ENCODE assay signal across 8 cellular contexts in genomic region chr19:8444677-8445487, GRCh38. TPM values are rescaled to one million over a fixed set of nuclear protein-coding genes. Genes with fewer than 3 reads are reported as not detected.
DNase-seq lines count a peak whose midpoint lies in the region; ATAC-seq and TF ChIP-seq lines count a peak whose summit lies in the region.

A gene with protein sequence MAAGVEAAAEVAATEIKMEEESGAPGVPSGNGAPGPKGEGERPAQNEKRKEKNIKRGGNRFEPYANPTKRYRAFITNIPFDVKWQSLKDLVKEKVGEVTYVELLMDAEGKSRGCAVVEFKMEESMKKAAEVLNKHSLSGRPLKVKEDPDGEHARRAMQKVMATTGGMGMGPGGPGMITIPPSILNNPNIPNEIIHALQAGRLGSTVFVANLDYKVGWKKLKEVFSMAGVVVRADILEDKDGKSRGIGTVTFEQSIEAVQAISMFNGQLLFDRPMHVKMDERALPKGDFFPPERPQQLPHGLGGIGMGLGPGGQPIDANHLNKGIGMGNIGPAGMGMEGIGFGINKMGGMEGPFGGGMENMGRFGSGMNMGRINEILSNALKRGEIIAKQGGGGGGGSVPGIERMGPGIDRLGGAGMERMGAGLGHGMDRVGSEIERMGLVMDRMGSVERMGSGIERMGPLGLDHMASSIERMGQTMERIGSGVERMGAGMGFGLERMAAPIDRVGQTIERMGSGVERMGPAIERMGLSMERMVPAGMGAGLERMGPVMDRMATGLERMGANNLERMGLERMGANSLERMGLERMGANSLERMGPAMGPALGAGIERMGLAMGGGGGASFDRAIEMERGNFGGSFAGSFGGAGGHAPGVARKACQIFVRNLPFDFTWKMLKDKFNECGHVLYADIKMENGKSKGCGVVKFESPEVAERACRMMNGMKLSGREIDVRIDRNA (plus strand): TSS chr19:8444975. CDS start chr19:8444999, 24 bp downstream.

- intact Hi-C loops in natural killer cell (cut with micrococcal nuclease): loop anchor here (1.0 to 10.0 kb wide), 3 partner anchors 32 to 60 kb away; partner anchors contain the start of genes MARCHF2, PRAM1 and RAB11B

- ATAC-seq in RWPE2 (ENCODE audit: low read depth) (peak; percentile 87), natural killer cell (peak; percentile 91 to 99 (median 95))

- no peaks in the 10 kb centered on the region for H3K27me3 ChIP-seq in RWPE2 (ENCODE audit: insufficient read depth, poor library complexity, severe bottlenecking)

- H3K9me3 Mint-ChIP-seq in natural killer cell: no peaks in the 10 kb centered on the region

- no peaks in the 10 kb centered on the region for H3K27me3 Mint-ChIP-seq in natural killer cell (ENCODE audit: low read depth in 2 of 2)

- peak within 1 kb of the TSS; percentile 94 to 100 for H3K27ac Mint-ChIP-seq in natural killer cell

- DNase-seq in EH (ENCODE audit: low read depth) (peak; percentile 97), H4 (ENCODE audit: low spot score) (peak; percentile 98), LoVo (ENCODE audit: low spot score) (peak; percentile 99), RWPE2 (ENCODE audit: low spot score) (peak; percentile 98), fibroblast of peridontal ligament (ENCODE audit: extremely low read depth) (peak; percentile 95), natural killer cell (peak; percentile 100)
- peak; percentile 100 for DNase-seq in activated T-helper 9 cell treated with anti-CD3 and anti-CD28 coated beads, Interleukin-2, amount 50 U/mL, for 16 hours (ENCODE audit: low read depth)
- DNase-seq in stimulated activated naive CD4-positive, alpha-beta T cell treated with Interleukin-2 at 50 U/mL for 16 hours (lab: John Stamatoyannopoulos, UW): peak; percentile 99

- peaks cover 20% of the 10 kb centered on the region for H3K4me1 ChIP-seq in RWPE2 (ENCODE audit: insufficient read depth, poor library complexity, severe bottlenecking)

- TF ChIP-seq CTCF in RWPE2 (IDR thresholded peaks at IDR 0.05; ENCODE audit: poor library complexity, severe bottlenecking) (no peak), natural killer cell (IDR thresholded peaks at IDR 0.05) (no peak)

- peaks cover 39 to 45% of the 10 kb centered on the region in 2 donors for H3K4me1 Mint-ChIP-seq in natural killer cell

- no peaks in the 10 kb centered on the region for H3K36me3 Mint-ChIP-seq in natural killer cell

- H3K4me3 ChIP-seq in RWPE2 (ENCODE audit: severe bottlenecking): peak within 1 kb of the TSS; percentile 82

- H3K36me3 ChIP-seq in RWPE2 (ENCODE audit: low read depth): peaks cover 29% of the 10 kb centered on the region

- peak within 1 kb of the TSS; percentile 66 for H3K27ac ChIP-seq in RWPE2 (ENCODE audit: poor library complexity, severe bottlenecking)

- H3K9me3 ChIP-seq in RWPE2 (ENCODE audit: severe bottlenecking): no peaks in the 10 kb centered on the region

- H3K4me3 Mint-ChIP-seq in natural killer cell: peak within 1 kb of the TSS; percentile 97

RNA-seq across cellular contexts. Expression of the gene that starts here (rescaled TPM):
- total RNA-seq in H4 (2014; rRNA removed; shearing (Covaris generic)): 60.8 and 75.1 TPM in 2 replicates
- total RNA-seq in natural killer cell: 100 to 1,000 TPM; 272 to 300 (median 299) TPM

Comparison
In these comparisons a context has a peak if more than half of its experiments do, and no peak if none do; other contexts are left out.
1. Peak in every context shown above with its lines: DNase-seq, ATAC-seq, H3K4me3 ChIP-seq and H3K27ac ChIP-seq.